In the genomic region with DNA sequence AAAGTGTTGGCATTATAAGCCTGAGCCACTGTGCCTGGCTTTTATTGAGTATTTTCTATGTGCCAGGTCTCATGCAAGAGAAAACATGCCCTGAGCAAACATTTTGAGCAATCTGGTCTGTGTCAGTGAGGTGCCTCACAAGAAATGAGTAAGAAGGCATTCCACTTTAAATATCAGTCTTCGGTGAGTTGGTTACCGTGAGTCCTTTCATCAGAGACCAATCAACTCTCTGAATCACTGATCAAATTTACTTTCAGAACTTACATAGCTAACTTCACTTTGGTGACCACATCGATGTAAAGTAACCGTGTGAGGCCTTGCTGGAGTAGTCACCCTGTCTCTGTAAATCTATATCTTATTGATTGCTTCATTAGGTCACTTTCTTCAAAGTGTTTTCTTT, we compare ENCODE assay signal across 1 cellular context.
TF ChIP-seq lines count a peak whose summit lies in the region.

No MANE protein-coding gene starts in this region.

TF ChIP-seq in GM23338, 12 proteins besides CTCF, POLR2A, EP300 and RAD21:
- TF ChIP-seq EZH2 (IDR thresholded peaks at IDR 0.05; ENCODE audit: low read depth, unreplicated experiment) (no peak), ZNF114 (CRISPR knock-in tag; IDR thresholded peaks at IDR 0.05) (no peak), ZNF331 (CRISPR knock-in tag; IDR thresholded peaks at IDR 0.05; ENCODE audit: low read depth) (no peak), POLR2AphosphoS5 (IDR thresholded peaks at IDR 0.05; ENCODE audit: low read depth) (no peak), NANOG (IDR thresholded peaks at IDR 0.05; ENCODE audit: borderline replicate concordance) (no peak)
- TF ChIP-seq, protein P1, sequence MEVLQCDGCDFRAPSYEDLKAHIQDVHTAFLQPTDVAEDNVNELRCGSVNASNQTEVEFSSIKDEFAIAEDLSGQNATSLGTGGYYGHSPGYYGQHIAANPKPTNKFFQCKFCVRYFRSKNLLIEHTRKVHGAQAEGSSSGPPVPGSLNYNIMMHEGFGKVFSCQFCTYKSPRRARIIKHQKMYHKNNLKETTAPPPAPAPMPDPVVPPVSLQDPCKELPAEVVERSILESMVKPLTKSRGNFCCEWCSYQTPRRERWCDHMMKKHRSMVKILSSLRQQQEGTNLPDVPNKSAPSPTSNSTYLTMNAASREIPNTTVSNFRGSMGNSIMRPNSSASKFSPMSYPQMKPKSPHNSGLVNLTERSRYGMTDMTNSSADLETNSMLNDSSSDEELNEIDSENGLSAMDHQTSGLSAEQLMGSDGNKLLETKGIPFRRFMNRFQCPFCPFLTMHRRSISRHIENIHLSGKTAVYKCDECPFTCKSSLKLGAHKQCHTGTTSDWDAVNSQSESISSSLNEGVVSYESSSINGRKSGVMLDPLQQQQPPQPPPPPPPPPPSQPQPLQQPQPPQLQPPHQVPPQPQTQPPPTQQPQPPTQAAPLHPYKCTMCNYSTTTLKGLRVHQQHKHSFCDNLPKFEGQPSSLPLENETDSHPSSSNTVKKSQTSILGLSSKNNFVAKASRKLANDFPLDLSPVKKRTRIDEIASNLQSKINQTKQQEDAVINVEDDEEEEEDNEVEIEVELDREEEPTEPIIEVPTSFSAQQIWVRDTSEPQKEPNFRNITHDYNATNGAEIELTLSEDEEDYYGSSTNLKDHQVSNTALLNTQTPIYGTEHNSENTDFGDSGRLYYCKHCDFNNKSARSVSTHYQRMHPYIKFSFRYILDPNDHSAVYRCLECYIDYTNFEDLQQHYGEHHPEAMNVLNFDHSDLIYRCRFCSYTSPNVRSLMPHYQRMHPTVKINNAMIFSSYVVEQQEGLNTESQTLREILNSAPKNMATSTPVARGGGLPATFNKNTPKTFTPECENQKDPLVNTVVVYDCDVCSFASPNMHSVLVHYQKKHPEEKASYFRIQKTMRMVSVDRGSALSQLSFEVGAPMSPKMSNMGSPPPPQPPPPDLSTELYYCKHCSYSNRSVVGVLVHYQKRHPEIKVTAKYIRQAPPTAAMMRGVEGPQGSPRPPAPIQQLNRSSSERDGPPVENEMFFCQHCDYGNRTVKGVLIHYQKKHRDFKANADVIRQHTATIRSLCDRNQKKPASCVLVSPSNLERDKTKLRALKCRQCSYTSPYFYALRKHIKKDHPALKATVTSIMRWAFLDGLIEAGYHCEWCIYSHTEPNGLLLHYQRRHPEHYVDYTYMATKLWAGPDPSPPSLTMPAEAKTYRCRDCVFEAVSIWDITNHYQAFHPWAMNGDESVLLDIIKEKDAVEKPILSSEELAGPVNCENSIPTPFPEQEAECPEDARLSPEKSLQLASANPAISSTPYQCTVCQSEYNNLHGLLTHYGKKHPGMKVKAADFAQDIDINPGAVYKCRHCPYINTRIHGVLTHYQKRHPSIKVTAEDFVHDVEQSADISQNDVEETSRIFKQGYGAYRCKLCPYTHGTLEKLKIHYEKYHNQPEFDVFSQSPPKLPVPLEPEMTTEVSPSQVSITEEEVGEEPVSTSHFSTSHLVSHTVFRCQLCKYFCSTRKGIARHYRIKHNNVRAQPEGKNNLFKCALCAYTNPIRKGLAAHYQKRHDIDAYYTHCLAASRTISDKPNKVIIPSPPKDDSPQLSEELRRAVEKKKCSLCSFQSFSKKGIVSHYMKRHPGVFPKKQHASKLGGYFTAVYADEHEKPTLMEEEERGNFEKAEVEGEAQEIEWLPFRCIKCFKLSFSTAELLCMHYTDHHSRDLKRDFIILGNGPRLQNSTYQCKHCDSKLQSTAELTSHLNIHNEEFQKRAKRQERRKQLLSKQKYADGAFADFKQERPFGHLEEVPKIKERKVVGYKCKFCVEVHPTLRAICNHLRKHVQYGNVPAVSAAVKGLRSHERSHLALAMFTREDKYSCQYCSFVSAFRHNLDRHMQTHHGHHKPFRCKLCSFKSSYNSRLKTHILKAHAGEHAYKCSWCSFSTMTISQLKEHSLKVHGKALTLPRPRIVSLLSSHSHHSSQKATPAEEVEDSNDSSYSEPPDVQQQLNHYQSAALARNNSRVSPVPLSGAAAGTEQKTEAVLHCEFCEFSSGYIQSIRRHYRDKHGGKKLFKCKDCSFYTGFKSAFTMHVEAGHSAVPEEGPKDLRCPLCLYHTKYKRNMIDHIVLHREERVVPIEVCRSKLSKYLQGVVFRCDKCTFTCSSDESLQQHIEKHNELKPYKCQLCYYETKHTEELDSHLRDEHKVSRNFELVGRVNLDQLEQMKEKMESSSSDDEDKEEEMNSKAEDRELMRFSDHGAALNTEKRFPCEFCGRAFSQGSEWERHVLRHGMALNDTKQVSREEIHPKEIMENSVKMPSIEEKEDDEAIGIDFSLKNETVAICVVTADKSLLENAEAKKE (CRISPR knock-in tag; IDR thresholded peaks at IDR 0.05), result no peak
